In the genomic region with DNA sequence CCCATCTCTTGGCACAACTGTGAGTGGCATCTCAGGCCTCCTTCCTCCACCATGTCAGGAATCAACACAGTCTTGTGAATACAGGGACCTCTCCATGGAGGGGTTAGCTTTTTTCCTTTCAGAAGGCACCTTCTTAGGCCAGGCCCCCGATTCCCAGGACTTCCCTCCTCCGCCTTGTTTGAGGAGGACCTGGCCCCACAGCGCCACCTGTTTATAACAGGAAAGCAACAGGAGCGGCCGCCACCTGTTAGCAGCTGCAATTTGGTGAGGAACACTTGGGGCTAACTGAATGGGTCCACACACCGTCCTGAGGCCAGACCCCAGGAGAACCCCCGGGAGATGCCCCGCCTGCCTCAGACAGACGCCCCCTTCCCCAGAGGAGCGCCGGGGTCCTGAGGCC, we compare ENCODE assay signal across 13 cellular contexts. TPM values are rescaled to one million over a fixed set of nuclear protein-coding genes. Genes with fewer than 3 reads are reported as not detected.
DNase-seq lines count a peak whose midpoint lies in the region; ATAC-seq and TF ChIP-seq lines count a peak whose summit lies in the region.
"Had no signal": no experiment of that assay in that cellular context is flagged by ENCODE, and none has a peak within 500 bp of the region (broad histone marks: within the 10 kb centered on the region; RNA-seq: fewer than 3 reads in every experiment).

No MANE protein-coding gene starts in this region.

- H3K4me1 ChIP-seq in OCI-LY7 (ENCODE audit: insufficient read depth, low read length, poor library complexity, severe bottlenecking) (no peaks in the 10 kb centered on the region), neuronal stem cell (ENCODE audit: control insufficient read depth in 2 of 2, insufficient read depth in 1 of 2, low read depth in 1 of 2, low read length in 2 of 2) (peaks cover 6 to 8% of the 10 kb centered on the region in 2 donors)

- H3K27ac ChIP-seq in OCI-LY7 (ENCODE audit: low read depth, low read length, poor library complexity, severe bottlenecking) = no peak overlapping the region
- H3K27ac ChIP-seq in neuronal stem cell (replicated peaks; ENCODE audit: low read length) = no peak overlapping the region
- H3K27ac ChIP-seq: GM23248 had no signal

- POLR2A ChIA-PET in OCI-LY7 (lab: Charles Lee) = no interaction called here

- BruUV-seq in OCI-LY7 (replicated peaks; lab: Mats Ljungman, UMichigan) = no TSS peak

- H3K4me2 ChIP-seq in OCI-LY7 (ENCODE audit: low read length) (no peak overlapping the region), neuronal stem cell (ENCODE audit: insufficient read depth, low read length, poor library complexity, severe bottlenecking) (no peak overlapping the region)

- TF ChIP-seq CTCF in OCI-LY7 (conservative IDR thresholded peaks at IDR 0.05; ENCODE audit: low read length) = peak; percentile 36; the same call in 1 of the 2 replicates

- intact Hi-C loops in OCI-LY7 (cut with micrococcal nuclease; ENCODE audit: unreplicated experiment) = no loop called here

- no peaks in the 10 kb centered on the region for H4K20me1 ChIP-seq in OCI-LY7 (ENCODE audit: insufficient read depth, low read length)

- no peak overlapping the region for H4K91ac ChIP-seq in neuronal stem cell (ENCODE audit: low read depth, low read length, poor library complexity)

- no peaks in the 10 kb centered on the region for H3K79me2 ChIP-seq in OCI-LY7 (ENCODE audit: insufficient read depth, low read depth, low read length)

- H3K4ac ChIP-seq in neuronal stem cell (ENCODE audit: low read length) = no peak overlapping the region

- H3K9me3 ChIP-seq in OCI-LY7 (ENCODE audit: low read length) = no peaks in the 10 kb centered on the region
- H3K9me3 ChIP-seq in neuronal stem cell (replicated peaks in 1 of 2; ENCODE audit: control insufficient read depth in 2 of 2, insufficient read depth in 1 of 2, low read depth in 1 of 2, low read length in 2 of 2) = peaks cover 12 to 18% of the 10 kb centered on the region in 2 donors

- no CpG with 5 or more reads among the region's 11 CpGs for WGBS in neuronal stem cell (ENCODE audit: extremely low coverage in 2 of 2, insufficient read length in 2 of 2, insufficient replicate concordance in 1 of 2), 2 donors

- no peak overlapping the region for H3K4me3 ChIP-seq in OCI-LY7 (ENCODE audit: low read depth, low read length, poor library complexity, severe bottlenecking)
- no peak overlapping the region for H3K4me3 ChIP-seq in neuronal stem cell (ENCODE audit: low read length in 2 of 2)
- H3K4me3 ChIP-seq: GM23248 had no signal

- no peak overlapping the region for H3K23ac ChIP-seq in neuronal stem cell (ENCODE audit: low read depth, low read length, poor library complexity)

- H3K36me3 ChIP-seq in OCI-LY7 (ENCODE audit: insufficient read depth, low read length) (no peaks in the 10 kb centered on the region), neuronal stem cell (replicated peaks in 1 of 2; ENCODE audit: control insufficient read depth in 2 of 2, insufficient read depth in 2 of 2, low read length in 2 of 2) (no peaks in the 10 kb centered on the region)

- no peak overlapping the region for H2BK15ac ChIP-seq in neuronal stem cell (ENCODE audit: low read length)

- CTCF ChIA-PET in OCI-LY7 (lab: Charles Lee; ENCODE audit: unreplicated experiment) = no interaction called here

- no peak overlapping the region for H2BK120ac ChIP-seq in neuronal stem cell (ENCODE audit: low read depth, low read length)

- peaks cover 2% of the 10 kb centered on the region for H3K79me1 ChIP-seq in neuronal stem cell (ENCODE audit: low read depth, low read length)

- H2BK5ac ChIP-seq in neuronal stem cell (ENCODE audit: low read length) = no peak overlapping the region

- H3K9me2 ChIP-seq in OCI-LY7 (ENCODE audit: insufficient read depth, low read length) = no peaks in the 10 kb centered on the region

- peak overlapping the region; percentile 47 for H2AK5ac ChIP-seq in neuronal stem cell (ENCODE audit: low read depth, low read length)

- ATAC-seq in HG02884 (IDR thresholded peaks at IDR 0.05; ENCODE audit: unreplicated experiment) = no peak
- ATAC-seq: stimulated activated naive B cell treated with anti-CD40 and anti-IgM and Interleukin-4, amounts not matched to agents 10 μg/mL and 1 μg/mL and 100 μg/mL, for 72 hours had no signal

- H3K18ac ChIP-seq in neuronal stem cell (ENCODE audit: low read length) = no peak overlapping the region

- H3K27me3 ChIP-seq in neuronal stem cell (ENCODE audit: control insufficient read depth in 3 of 3, insufficient read depth in 3 of 3, low read depth in 1 of 3, low read length in 3 of 3) = peaks cover 0 to 10% (median 0%) of the 10 kb centered on the region in 3 experiments

- H3K14ac ChIP-seq in neuronal stem cell (ENCODE audit: low read length) = no peak overlapping the region

- H4K8ac ChIP-seq in neuronal stem cell (ENCODE audit: low read depth, low read length) = no peak overlapping the region

- H2AFZ ChIP-seq in OCI-LY7 (ENCODE audit: low read length) = no peak overlapping the region
- H2AFZ ChIP-seq in neuronal stem cell (ENCODE audit: low read length) = no peak overlapping the region
- H2AFZ ChIP-seq: GM23248 had no signal

- DNase-seq in NCI-H526 (lab: John Stamatoyannopoulos, UW) = peak; percentile 33 to 80
- DNase-seq in NCI-H526 treated with DMSO at 0.1 percent for 48 hours (lab: John Stamatoyannopoulos, UW) = no peak
- DNase-seq in OCI-LY7 (ENCODE audit: low spot score) = no peak
- no peak for DNase-seq in neuronal stem cell (ENCODE audit: low spot score)
- no peak for DNase-seq in activated CD4-positive, alpha-beta T cell treated with anti-CD3 and anti-CD28 coated beads for 48 hours
- DNase-seq: activated CD4-positive, CD25-positive, alpha-beta regulatory T cell treated with anti-CD3 and anti-CD28 coated beads, Interleukin-2, amount 50 U/mL, for 72 hours; foreskin melanocyte; GM23248; kidney; NK-92 treated with Interleukin-12 subunit alpha and Interleukin-12 subunit beta, amount 100 ng/mL, for 24 hours; stimulated activated CD4-positive, alpha-beta T cell treated with anti-CD3 and anti-CD28 coated beads, Interleukin-1b, Interleukin-23, amount 100 ng/mL, for 48 hours; stimulated activated naive B cell treated with anti-CD40 and anti-IgM and Interleukin-4, amounts not matched to agents 10 μg/mL and 1 μg/mL and 100 μg/mL, for 72 hours had no signal

- H3K9ac ChIP-seq in neuronal stem cell (ENCODE audit: low read depth, low read length, poor library complexity) = no peak overlapping the region
- H3K9ac ChIP-seq: GM23248 had no signal

- no peak overlapping the region for H2BK12ac ChIP-seq in neuronal stem cell (ENCODE audit: low read length)

RNA-seq across cellular contexts. Expression of a gene that starts 3.8 kb away (rescaled TPM):
- not detected in 2 replicates for total RNA-seq in OCI-LY7 (2014; rRNA removed; shearing (Covaris generic))
- total RNA-seq in OCI-LY7 (2022) = not detected in 2 replicates
- polyA plus RNA-seq in neuronal stem cell (2013, experiment 1 of 2) = 0.40 TPM
- polyA plus RNA-seq in neuronal stem cell (2013, experiment 2 of 2) = 0.40 TPM

RNA-seq across cellular contexts. Expression of a gene that starts 20.9 kb away (rescaled TPM):
- total RNA-seq in OCI-LY7 (2014; rRNA removed; shearing (Covaris generic)) = not detected in 2 replicates
- total RNA-seq in OCI-LY7 (2022) = not detected in 2 replicates
- polyA plus RNA-seq in neuronal stem cell (2013, experiment 1 of 2) = 87.0 TPM
- polyA plus RNA-seq in neuronal stem cell (2013, experiment 2 of 2) = 87.3 TPM

RNA-seq across cellular contexts. Expression of a gene that starts 24.6 kb away (rescaled TPM):
- 36.9 and 57.2 TPM in 2 replicates for total RNA-seq in OCI-LY7 (2014; rRNA removed; shearing (Covaris generic))
- 25.3 and 29.2 TPM in 2 replicates for total RNA-seq in OCI-LY7 (2022)
- 15.1 TPM for polyA plus RNA-seq in neuronal stem cell (2013, experiment 1 of 2)
- 13.4 TPM for polyA plus RNA-seq in neuronal stem cell (2013, experiment 2 of 2)

RNA-seq across cellular contexts. Expression of a gene that starts 51.6 kb away (rescaled TPM):
- 22.2 and 25.7 TPM in 2 replicates for total RNA-seq in OCI-LY7 (2014; rRNA removed; shearing (Covaris generic))
- total RNA-seq in OCI-LY7 (2022) = 27.6 and 28.2 TPM in 2 replicates
- 2.8 TPM for polyA plus RNA-seq in neuronal stem cell (2013, experiment 1 of 2)
- 1.9 TPM for polyA plus RNA-seq in neuronal stem cell (2013, experiment 2 of 2)
- total RNA-seq: GM23248 had no signal
- polyA plus RNA-seq: GM23248 had no signal

RNA-seq across cellular contexts. Expression of a gene that starts 59.9 kb away (rescaled TPM):
- 19.6 and 27.8 TPM in 2 replicates for total RNA-seq in OCI-LY7 (2014; rRNA removed; shearing (Covaris generic))
- total RNA-seq in OCI-LY7 (2022) = 30.3 and 32.7 TPM in 2 replicates
- 27.4 TPM for polyA plus RNA-seq in neuronal stem cell (2013, experiment 1 of 2)
- polyA plus RNA-seq in neuronal stem cell (2013, experiment 2 of 2) = 26.0 TPM

Comparison
In these comparisons a context has a peak if more than half of its experiments do, and no peak if none do; other contexts are left out.
1. DNase-seq: peak in NCI-H526 (2 of 2); none in NCI-H526 treated with DMSO at 0.1 percent for 48 hours (single experiment), OCI-LY7 (single experiment), neuronal stem cell (single experiment) and activated CD4-positive, alpha-beta T cell treated with anti-CD3 and anti-CD28 coated beads for 48 hours (single experiment).